In the genomic region with DNA sequence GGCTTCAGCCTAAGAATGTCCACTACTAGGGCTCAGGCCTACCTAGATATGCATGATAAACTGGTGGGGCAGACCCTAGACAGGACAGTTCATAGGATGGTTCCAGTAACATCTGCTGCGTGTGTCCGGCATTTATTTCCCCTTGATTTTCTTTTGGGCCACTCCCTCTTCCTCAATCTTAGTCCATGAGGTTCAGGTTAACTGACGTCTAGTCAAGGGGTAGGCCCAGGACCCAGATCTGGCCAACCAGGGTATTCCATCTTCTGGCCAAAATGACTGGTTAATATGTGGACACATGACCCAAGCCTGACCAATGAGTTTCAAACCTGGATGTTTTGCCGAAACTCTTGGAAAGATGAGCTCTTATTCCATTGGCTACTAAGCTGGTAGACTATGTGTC, we compare ENCODE assay signal across 16 cellular contexts. TPM values are rescaled to one million over a fixed set of nuclear protein-coding genes. Genes with fewer than 3 reads are reported as not detected.
DNase-seq lines count a peak whose midpoint lies in the region; ATAC-seq, FAIRE-seq and TF ChIP-seq lines count a peak whose summit lies in the region.
"Had no signal": no experiment of that assay in that cellular context is flagged by ENCODE, and none has a peak within 500 bp of the region (broad histone marks: within the 10 kb centered on the region; RNA-seq: fewer than 3 reads in every experiment).

No MANE protein-coding gene starts in this region.

- no peak overlapping the region for H2BK5ac ChIP-seq in mesenchymal stem cell (ENCODE audit: low read depth, low read length, poor library complexity, severe bottlenecking)

- H3K4ac ChIP-seq in mesenchymal stem cell (ENCODE audit: low read depth in 1 of 2, low read length in 2 of 2), result no peak overlapping the region

- no peak overlapping the region for H2BK120ac ChIP-seq in mesenchymal stem cell (ENCODE audit: low read depth, low read length)

- H3K9me3 Mint-ChIP-seq in activated CD8-positive, alpha-beta memory T cell treated with anti-CD3 and anti-CD28 coated beads, Interleukin-2, amount 10 ng/mL, durations not matched to agents 7 days and 5 days (ENCODE audit: low read depth), result no peaks in the 10 kb centered on the region

- intact Hi-C loops in K562 (cut with micrococcal nuclease), result no loop called here
- intact Hi-C loops in vagina (cut with DNase I), result no loop called here

- CTCF ChIA-PET in activated CD8-positive, alpha-beta memory T cell treated with anti-CD3 and anti-CD28 coated beads, Interleukin-2, amount 10 ng/mL, durations not matched to agents 7 days and 5 days (lab: Charles Lee), result no interaction called here
- CTCF ChIA-PET in K562 (lab: Yijun Ruan, JAX; ENCODE audit: low intra/inter-chr PET ratio), result no interaction called here

- H3K9ac ChIP-seq in K562 (ENCODE audit: insufficient read depth in 1 of 2, low read depth in 2 of 2, low read length in 2 of 2) (no peak overlapping the region), mesenchymal stem cell (ENCODE audit: low read length) (no peak overlapping the region)
- H3K9ac ChIP-seq: BLaER1 treated with 17β-estradiol and CSF1 and Interleukin-3, amounts not matched to agents 10 nM and 100 nM had no signal

- no peaks in the 10 kb centered on the region for H3K9me3 ChIP-seq in K562 (replicated peaks; ENCODE audit: control insufficient read depth, insufficient read depth, low read depth, low read length)
- no peaks in the 10 kb centered on the region for H3K9me3 ChIP-seq in mesenchymal stem cell (ENCODE audit: control insufficient read depth, low read length)
- H3K9me3 ChIP-seq in vagina, result no peaks in the 10 kb centered on the region
- H3K9me3 ChIP-seq: BLaER1 treated with 17β-estradiol and CSF1 and Interleukin-3, amounts not matched to agents 10 nM and 100 nM had no signal

- in situ Hi-C loops in K562 (cut with MboI), result no loop called here

- H3K4me1 Mint-ChIP-seq in activated CD8-positive, alpha-beta memory T cell treated with anti-CD3 and anti-CD28 coated beads, Interleukin-2, amount 10 ng/mL, durations not matched to agents 7 days and 5 days, result peaks cover 20% of the 10 kb centered on the region

- H4K91ac ChIP-seq in mesenchymal stem cell (ENCODE audit: low read length), result no peak overlapping the region

- no peaks in the 10 kb centered on the region for H3K36me3 Mint-ChIP-seq in activated CD8-positive, alpha-beta memory T cell treated with anti-CD3 and anti-CD28 coated beads, Interleukin-2, amount 10 ng/mL, durations not matched to agents 7 days and 5 days
- H3K36me3 Mint-ChIP-seq: CD4-positive, CD25-positive, alpha-beta regulatory T cell had no signal

- WGBS in K562 (ENCODE audit: insufficient coverage, low coverage, missing lambda C conversion rate), result 60% methylated on average over 4 of the region's 4 CpGs
- 99% methylated on average over 4 of the region's 4 CpGs for WGBS in mesenchymal stem cell

- H3K4me2 ChIP-seq in K562 (ENCODE audit: insufficient read depth, low read length) (no peak overlapping the region), mesenchymal stem cell (ENCODE audit: low read length, poor library complexity, severe bottlenecking) (no peak overlapping the region)

- H2AFZ ChIP-seq in K562 (ENCODE audit: low read depth, low read length) (no peak overlapping the region), mesenchymal stem cell (ENCODE audit: low read depth, low read length) (no peak overlapping the region)

- H3K4me3 ChIP-seq in K562, result no peak overlapping the region
- no peak overlapping the region for H3K4me3 ChIP-seq in mesenchymal stem cell (ENCODE audit: insufficient read depth in 1 of 2, low read depth in 1 of 2, low read length in 2 of 2)
- H3K4me3 ChIP-seq in vagina, result no peak overlapping the region
- H3K4me3 ChIP-seq: BLaER1 treated with 17β-estradiol and CSF1 and Interleukin-3, amounts not matched to agents 10 nM and 100 nM had no signal

- POLR2A ChIA-PET in K562 (lab: Yijun Ruan, JAX), result no interaction called here

- no peak overlapping the region for H4K8ac ChIP-seq in mesenchymal stem cell (ENCODE audit: low read length)

- H3K27me3 ChIP-seq in K562 (ENCODE audit: control insufficient read depth in 2 of 2, insufficient read depth in 2 of 2, low read length in 2 of 2) (peaks cover 7 to 21% of the 10 kb centered on the region in 2 experiments; a peak in 4 of 5 replicates), mesenchymal stem cell (ENCODE audit: control insufficient read depth in 1 of 2, insufficient read depth in 1 of 2, low read length in 2 of 2) (peaks cover 5 to 11% of the 10 kb centered on the region in 2 experiments), vagina (no peaks in the 10 kb centered on the region)

- no peak overlapping the region for H3K14ac ChIP-seq in mesenchymal stem cell (ENCODE audit: low read length in 2 of 2)

- no peak for TF ChIP-seq POLR2A in K562 (conservative IDR thresholded peaks at IDR 0.05)
- no peak for TF ChIP-seq POLR2A in vagina (IDR thresholded peaks at IDR 0.05)

- H3K79me1 ChIP-seq in mesenchymal stem cell (replicated peaks; ENCODE audit: low read length, poor library complexity, severe bottlenecking), result no peaks in the 10 kb centered on the region

- FAIRE-seq in K562 (lab: Jason Lieb, UNC), result no peak

- H3K4me1 ChIP-seq in K562 (replicated peaks in 1 of 2; ENCODE audit: control insufficient read depth in 2 of 2, insufficient read depth in 2 of 2, low read length in 2 of 2) (peaks cover 2 to 4% of the 10 kb centered on the region in 2 experiments; a peak in 2 of 5 replicates), mesenchymal stem cell (ENCODE audit: control insufficient read depth, insufficient read depth, low read depth, low read length) (peaks cover 9% of the 10 kb centered on the region), vagina (peaks cover 26% of the 10 kb centered on the region)

- H4K20me1 ChIP-seq in K562 (replicated peaks; ENCODE audit: control insufficient read depth, insufficient read depth, low read length), result no peaks in the 10 kb centered on the region

- H3K4me3 Mint-ChIP-seq in activated CD8-positive, alpha-beta memory T cell treated with anti-CD3 and anti-CD28 coated beads, Interleukin-2, amount 10 ng/mL, durations not matched to agents 7 days and 5 days, result no peak overlapping the region

- H3K27ac ChIP-seq in K562 (ENCODE audit: extremely low read depth, low read depth, low read length) (no peak overlapping the region), mesenchymal stem cell (ENCODE audit: low read length, poor library complexity, severe bottlenecking) (no peak overlapping the region), vagina (no peak overlapping the region)

- no peaks in the 10 kb centered on the region for H3K36me3 ChIP-seq in K562 (ENCODE audit: control insufficient read depth, insufficient read depth, low read length)
- H3K36me3 ChIP-seq in mesenchymal stem cell (ENCODE audit: control insufficient read depth in 1 of 2, insufficient read depth in 2 of 2, low read depth in 1 of 2, low read length in 2 of 2), result no peaks in the 10 kb centered on the region
- H3K36me3 ChIP-seq in vagina, result no peaks in the 10 kb centered on the region
- H3K36me3 ChIP-seq: BLaER1 treated with 17β-estradiol and CSF1 and Interleukin-3, amounts not matched to agents 10 nM and 100 nM had no signal

- no peaks in the 10 kb centered on the region for H3K79me2 ChIP-seq in K562 (ENCODE audit: control insufficient read depth, insufficient read depth, low read length)

- peak; percentile 30 for DNase-seq in activated CD8-positive, alpha-beta memory T cell treated with anti-CD3 and anti-CD28 coated beads, Interleukin-2, amount 10 ng/mL, durations not matched to agents 7 days and 5 days
- DNase-seq in activated CD8-positive, alpha-beta memory T cell treated with anti-CD3 and anti-CD28 coated beads, Interleukin-2, amount 50 U/mL, for 48 hours, result no peak
- DNase-seq in K562 (ENCODE audit: extremely low read depth in 1 of 4, low spot score in 3 of 4) (no peak), mesenchymal stem cell (no peak), vagina (ENCODE audit: extremely low spot score in 2 of 2) (peak; percentile 54 to 77), NCI-H1417 treated with DMSO at 0.1 percent for 48 hours (lab: John Stamatoyannopoulos, UW) (no peak), iPS-NIHi11 (ENCODE audit: low spot score) (no peak), activated T-cell treated with anti-CD3 and anti-CD28 coated beads for 4 hours (no peak)
- DNase-seq: 8988T; ACHN; CD4-positive, CD25-positive, alpha-beta regulatory T cell; DMS53; GF-D8 had no signal

- TF ChIP-seq EP300 in K562 (IDR thresholded peaks at IDR 0.05; ENCODE audit: low read length), result no peak

- no peak overlapping the region for H2BK15ac ChIP-seq in mesenchymal stem cell (ENCODE audit: low read depth, poor library complexity, severe bottlenecking)

- no peak for ATAC-seq in activated CD8-positive, alpha-beta memory T cell treated with anti-CD3 and anti-CD28 coated beads, Interleukin-2, amount 10 ng/mL, durations not matched to agents 7 days and 5 days
- ATAC-seq in K562, result no peak

- H3K18ac ChIP-seq in mesenchymal stem cell (ENCODE audit: low read depth in 1 of 2, low read length in 2 of 2), result no peak overlapping the region

- TF ChIP-seq RAD21 in K562 (CRISPR knock-in tag; conservative IDR thresholded peaks at IDR 0.05 in 1 of 2, IDR thresholded peaks at IDR 0.05 in 1 of 2), result no peak

- no peak overlapping the region for H3K23ac ChIP-seq in mesenchymal stem cell (ENCODE audit: low read length in 2 of 2)

- H2BK12ac ChIP-seq in mesenchymal stem cell (ENCODE audit: low read length in 2 of 2), result no peak overlapping the region

- no TSS peak for BruUV-seq in K562 (replicated peaks; lab: Mats Ljungman, UMichigan)

- TF ChIP-seq CTCF in K562 (IDR thresholded peaks at IDR 0.05 in 2 of 3, conservative IDR thresholded peaks at IDR 0.05 in 1 of 3; ENCODE audit: insufficient read depth in 2 of 3, low read depth in 1 of 3, low read length in 3 of 3) (no peak), vagina (IDR thresholded peaks at IDR 0.05) (no peak)

- H3K27me3 Mint-ChIP-seq in activated CD8-positive, alpha-beta memory T cell treated with anti-CD3 and anti-CD28 coated beads, Interleukin-2, amount 10 ng/mL, durations not matched to agents 7 days and 5 days, result peaks cover 11% of the 10 kb centered on the region

- no peak overlapping the region for H3K27ac Mint-ChIP-seq in activated CD8-positive, alpha-beta memory T cell treated with anti-CD3 and anti-CD28 coated beads, Interleukin-2, amount 10 ng/mL, durations not matched to agents 7 days and 5 days
- H3K27ac Mint-ChIP-seq: CD4-positive, CD25-positive, alpha-beta regulatory T cell had no signal

- no peaks in the 10 kb centered on the region for H3K9me1 ChIP-seq in K562 (ENCODE audit: control insufficient read depth, insufficient read depth, low read length)

- peak overlapping the region; percentile 27 for H2AK5ac ChIP-seq in mesenchymal stem cell (ENCODE audit: low read length, severe bottlenecking)

RNA-seq across cellular contexts. Expression of gene TMEM247, which starts 15.2 kb away (rescaled TPM):
- not detected for total RNA-seq in activated CD8-positive, alpha-beta memory T cell treated with anti-CD3 and anti-CD28 coated beads, Interleukin-2, amount 10 ng/mL, durations not matched to agents 7 days and 5 days
- total RNA-seq in K562 (2011; cell fraction: chromatin; rRNA removed; ENCODE audit: low replicate concordance), result 3.0 TPM in 1 of 2 replicates, not detected in the other
- total RNA-seq in K562 (2011; cell fraction: nucleolus; rRNA removed), result 0.92 and 2.0 TPM in 2 replicates
- total RNA-seq in K562 (2011; cell fraction: nucleoplasm; rRNA removed), result 1.5 TPM in 1 of 2 replicates, not detected in the other
- 3.0 and 3.7 TPM in 2 replicates for total RNA-seq in K562 (2014; rRNA removed)
- 0.51 and 1.4 TPM in 2 replicates for total RNA-seq in K562 (2014; rRNA removed; fragmentation: Illumina TruSeq; extraction: Trizol)
- 1.2 and 1.3 TPM in 2 replicates for total RNA-seq in K562 (2015; rRNA removed; fragmentation: Illumina TruSeq; extraction: Trizol)
- total RNA-seq in K562 (2021), result 4.7 and 4.9 TPM in 2 replicates
- polyA plus RNA-seq in K562 (2011; rRNA removed), result 0.18 and 3.2 TPM in 2 replicates
- polyA plus RNA-seq in K562 (2011; cell fraction: cytosol; rRNA removed), result 0.27 and 4.6 TPM in 2 replicates
- 0.32 and 6.5 TPM in 2 replicates for polyA plus RNA-seq in K562 (2011; cell fraction: nucleus; rRNA removed)
- 3.0 and 6.2 TPM in 2 replicates for polyA plus RNA-seq in K562 (2012)
- 0.24 and 1.6 TPM in 2 replicates for polyA plus RNA-seq in K562 (2014; fragmentation: Illumina TruSeq; extraction: Trizol)
- polyA plus RNA-seq in K562 (2014; fragmentation: Nextera tagmentation; extraction: Ambion mirVana), result 1 to 10 TPM; 2.1 to 3.1 TPM
- polyA plus RNA-seq in K562 (2014; rRNA removed), result 4.4 and 6.8 TPM in 2 replicates
- polyA minus RNA-seq in K562 (2011; rRNA and poly(A)+ RNA removed), result 0.35 TPM in 1 of 2 replicates, not detected in the other
- not detected in 2 replicates for polyA minus RNA-seq in K562 (2011; cell fraction: cytosol; rRNA and poly(A)+ RNA removed)
- 1.1 TPM in 1 of 2 replicates, not detected in the other for polyA minus RNA-seq in K562 (2011; cell fraction: nucleus; rRNA and poly(A)+ RNA removed)
- polyA plus RNA-seq in mesenchymal stem cell (2013, experiment 1 of 2), result not detected
- not detected for polyA plus RNA-seq in mesenchymal stem cell (2013, experiment 2 of 2)
- not detected for total RNA-seq in vagina
- total RNA-seq: CD4-positive, CD25-positive, alpha-beta regulatory T cell; H4; HT-29 had no signal
- polyA plus RNA-seq: CD4-positive, CD25-positive, alpha-beta regulatory T cell had no signal

RNA-seq across cellular contexts. Expression of gene RHOQ, which starts 47.7 kb away (rescaled TPM):
- 10 to 100 TPM; 11.4 to 14.5 TPM for total RNA-seq in activated CD8-positive, alpha-beta memory T cell treated with anti-CD3 and anti-CD28 coated beads, Interleukin-2, amount 10 ng/mL, durations not matched to agents 7 days and 5 days
- 30.6 and 63.3 TPM in 2 replicates for total RNA-seq in K562 (2011; cell fraction: chromatin; rRNA removed; ENCODE audit: low replicate concordance)
- total RNA-seq in K562 (2011; cell fraction: nucleolus; rRNA removed), result 18.5 and 24.9 TPM in 2 replicates
- total RNA-seq in K562 (2011; cell fraction: nucleoplasm; rRNA removed), result 38.8 and 65.0 TPM in 2 replicates
- total RNA-seq in K562 (2014; rRNA removed) (11.0 and 14.2 TPM in 2 replicates), K562 (2014; rRNA removed; fragmentation: Illumina TruSeq; extraction: Trizol) (19.7 and 23.0 TPM in 2 replicates), K562 (2015; rRNA removed; fragmentation: Illumina TruSeq; extraction: Trizol) (20.5 TPM in 2 replicates), K562 (2021) (17.9 and 20.1 TPM in 2 replicates), vagina (121 TPM)
- polyA plus RNA-seq in K562 (2011; rRNA removed) (20.8 and 22.9 TPM in 2 replicates), K562 (2014; fragmentation: Illumina TruSeq; extraction: Trizol) (25.6 and 26.5 TPM in 2 replicates), K562 (2014; fragmentation: Nextera tagmentation; extraction: Ambion mirVana) (1 to 10 TPM; 7.6 to 8.2 TPM), K562 (2014; rRNA removed) (15.8 and 17.9 TPM in 2 replicates)
- 9.4 and 13.8 TPM in 2 replicates for polyA plus RNA-seq in K562 (2011; cell fraction: cytosol; rRNA removed)
- polyA plus RNA-seq in K562 (2011; cell fraction: nucleus; rRNA removed), result 46.6 and 53.0 TPM in 2 replicates
- 20.0 and 35.0 TPM in 2 replicates for polyA plus RNA-seq in K562 (2012)
- polyA minus RNA-seq in K562 (2011; rRNA and poly(A)+ RNA removed), result 16.6 and 19.7 TPM in 2 replicates
- 4.3 and 8.2 TPM in 2 replicates for polyA minus RNA-seq in K562 (2011; cell fraction: cytosol; rRNA and poly(A)+ RNA removed)
- 14.7 and 19.4 TPM in 2 replicates for polyA minus RNA-seq in K562 (2011; cell fraction: nucleus; rRNA and poly(A)+ RNA removed)
- 174 TPM for polyA plus RNA-seq in mesenchymal stem cell (2013, experiment 1 of 2)
- 178 TPM for polyA plus RNA-seq in mesenchymal stem cell (2013, experiment 2 of 2)

RNA-seq across cellular contexts. Expression of gene ATP6V1E2, which starts 47.8 kb away (rescaled TPM):
- 1 to 10 TPM; 6.0 to 8.2 TPM for total RNA-seq in activated CD8-positive, alpha-beta memory T cell treated with anti-CD3 and anti-CD28 coated beads, Interleukin-2, amount 10 ng/mL, durations not matched to agents 7 days and 5 days
- 9.3 and 14.4 TPM in 2 replicates for total RNA-seq in K562 (2011; cell fraction: chromatin; rRNA removed; ENCODE audit: low replicate concordance)
- total RNA-seq in K562 (2011; cell fraction: nucleolus; rRNA removed), result 6.8 and 8.8 TPM in 2 replicates
- 9.9 and 10.0 TPM in 2 replicates for total RNA-seq in K562 (2011; cell fraction: nucleoplasm; rRNA removed)
- total RNA-seq in K562 (2014; rRNA removed) (8.4 and 9.2 TPM in 2 replicates), K562 (2014; rRNA removed; fragmentation: Illumina TruSeq; extraction: Trizol) (10.2 and 10.3 TPM in 2 replicates), K562 (2015; rRNA removed; fragmentation: Illumina TruSeq; extraction: Trizol) (8.8 and 10.0 TPM in 2 replicates), K562 (2021) (9.7 and 11.5 TPM in 2 replicates), vagina (4.2 TPM)
- polyA plus RNA-seq in K562 (2011; rRNA removed) (8.5 and 11.3 TPM in 2 replicates), K562 (2014; fragmentation: Illumina TruSeq; extraction: Trizol) (8.2 and 11.9 TPM in 2 replicates), K562 (2014; fragmentation: Nextera tagmentation; extraction: Ambion mirVana) (1 to 10 TPM; 3.8 to 4.1 TPM), K562 (2014; rRNA removed) (5.4 and 7.7 TPM in 2 replicates)
- polyA plus RNA-seq in K562 (2011; cell fraction: cytosol; rRNA removed), result 6.7 and 7.3 TPM in 2 replicates
- 6.3 and 8.2 TPM in 2 replicates for polyA plus RNA-seq in K562 (2011; cell fraction: nucleus; rRNA removed)
- 7.8 and 14.8 TPM in 2 replicates for polyA plus RNA-seq in K562 (2012)
- polyA minus RNA-seq in K562 (2011; rRNA and poly(A)+ RNA removed), result 10.0 and 11.0 TPM in 2 replicates
- 4.1 and 6.8 TPM in 2 replicates for polyA minus RNA-seq in K562 (2011; cell fraction: cytosol; rRNA and poly(A)+ RNA removed)
- polyA minus RNA-seq in K562 (2011; cell fraction: nucleus; rRNA and poly(A)+ RNA removed), result 4.7 and 7.4 TPM in 2 replicates
- polyA plus RNA-seq in mesenchymal stem cell (2013, experiment 1 of 2), result 2.4 TPM
- polyA plus RNA-seq in mesenchymal stem cell (2013, experiment 2 of 2), result 2.2 TPM

Comparison
In these comparisons a context has a peak if more than half of its experiments do, and no peak if none do; other contexts are left out.
1. DNase-seq: peak in activated CD8-positive, alpha-beta memory T cell treated with anti-CD3 and anti-CD28 coated beads, Interleukin-2, amount 10 ng/mL, durations not matched to agents 7 days and 5 days (single experiment) and vagina (2 of 2); none in activated CD8-positive, alpha-beta memory T cell treated with anti-CD3 and anti-CD28 coated beads, Interleukin-2, amount 50 U/mL, for 48 hours (single experiment), K562 (0 of 4), mesenchymal stem cell (single experiment), NCI-H1417 treated with DMSO at 0.1 percent for 48 hours (single experiment), iPS-NIHi11 (single experiment) and activated T-cell treated with anti-CD3 and anti-CD28 coated beads for 4 hours (single experiment).